In genomic region chr1:54614558-54614957, GRCh38 we compare ENCODE assay signal across 26 cellular contexts. TPM values are rescaled to one million over a fixed set of nuclear protein-coding genes. Genes with fewer than 3 reads are reported as not detected.
"Had no signal": no experiment of that assay in that cellular context is flagged by ENCODE, and none has a peak within 500 bp of the region (broad histone marks: within the 10 kb centered on the region; RNA-seq: fewer than 3 reads in every experiment).

No MANE protein-coding gene starts in this region.

- H3K4me3 Mint-ChIP-seq: activated CD4-positive, alpha-beta memory T cell treated with anti-CD3 and anti-CD28 coated beads for 36 hours; activated naive CD4-positive, alpha-beta T cell treated with anti-CD3 and anti-CD28 coated beads, Interleukin-2, amount 10 ng/mL, durations not matched to agents 7 days and 5 days; activated T-cell treated with anti-CD3 and anti-CD28 coated beads, Interleukin-2, amount 50 U/mL, for 72 hours; naive B cell; stimulated activated memory B cell treated with anti-CD40 and anti-IgM and Interleukin-4, amounts not matched to agents 10 μg/mL and 1 μg/mL and 100 μg/mL, for 72 hours had no signal

- H3K4me3 ChIP-seq: heart left ventricle, lower lobe of right lung, ovary, psoas muscle, right atrium auricular region, stomach, suprapubic skin, tibial nerve, uterus had no signal

- DNase-seq: activated CD4-positive, alpha-beta memory T cell treated with anti-CD3 and anti-CD28 coated beads for 36 hours; activated CD4-positive, alpha-beta T cell treated with anti-CD3 and anti-CD28 coated beads for 48 hours; activated effector memory CD4-positive, alpha-beta T cell treated with anti-CD3 and anti-CD28 coated beads, Interleukin-2, amount 50 U/mL, for 16 hours; activated naive CD4-positive, alpha-beta T cell treated with anti-CD3 and anti-CD28 coated beads, Interleukin-2, amount 10 ng/mL, durations not matched to agents 7 days and 5 days; activated T-cell treated with anti-CD3 and anti-CD28 coated beads, Interleukin-2, amount 50 U/mL, for 72 hours; cerebellar nuclear complex; cortex of kidney; heart left ventricle; islet precursor cell; lower lobe of right lung; mesendoderm; naive B cell; psoas muscle; stimulated activated CD4-positive, alpha-beta T cell treated with anti-CD3 and anti-CD28 coated beads, Interleukin-2, amount 100 ng/mL, for 24 hours; stomach had no signal

- H3K27ac Mint-ChIP-seq: activated CD4-positive, alpha-beta memory T cell treated with anti-CD3 and anti-CD28 coated beads for 36 hours; activated naive CD4-positive, alpha-beta T cell treated with anti-CD3 and anti-CD28 coated beads, Interleukin-2, amount 10 ng/mL, durations not matched to agents 7 days and 5 days; activated T-cell treated with anti-CD3 and anti-CD28 coated beads, Interleukin-2, amount 50 U/mL, for 72 hours; stimulated activated memory B cell treated with anti-CD40 and anti-IgM and Interleukin-4, amounts not matched to agents 10 μg/mL and 1 μg/mL and 100 μg/mL, for 72 hours had no signal

- ATAC-seq: activated T-cell treated with anti-CD3 and anti-CD28 coated beads, Interleukin-2, amount 50 U/mL, for 72 hours; lower lobe of right lung; psoas muscle; stimulated activated memory B cell treated with anti-CD40 and anti-IgM and Interleukin-4, amounts not matched to agents 10 μg/mL and 1 μg/mL and 100 μg/mL, for 72 hours had no signal

- H3K4me1 Mint-ChIP-seq: activated naive CD4-positive, alpha-beta T cell treated with anti-CD3 and anti-CD28 coated beads, Interleukin-2, amount 10 ng/mL, durations not matched to agents 7 days and 5 days; naive B cell had no signal

- H3K36me3 ChIP-seq: lower lobe of right lung, ovary, right atrium auricular region, suprapubic skin, tibial nerve, uterus had no signal

- H3K9me3 ChIP-seq: heart left ventricle, lower lobe of right lung, ovary, psoas muscle, right atrium auricular region, stomach, suprapubic skin, tibial nerve, uterus had no signal

- H3K9me3 Mint-ChIP-seq: activated CD4-positive, alpha-beta memory T cell treated with anti-CD3 and anti-CD28 coated beads for 36 hours; activated naive CD4-positive, alpha-beta T cell treated with anti-CD3 and anti-CD28 coated beads, Interleukin-2, amount 10 ng/mL, durations not matched to agents 7 days and 5 days; activated T-cell treated with anti-CD3 and anti-CD28 coated beads, Interleukin-2, amount 50 U/mL, for 72 hours; naive B cell; stimulated activated memory B cell treated with anti-CD40 and anti-IgM and Interleukin-4, amounts not matched to agents 10 μg/mL and 1 μg/mL and 100 μg/mL, for 72 hours had no signal

- H3K36me3 Mint-ChIP-seq: activated CD4-positive, alpha-beta memory T cell treated with anti-CD3 and anti-CD28 coated beads for 36 hours; activated naive CD4-positive, alpha-beta T cell treated with anti-CD3 and anti-CD28 coated beads, Interleukin-2, amount 10 ng/mL, durations not matched to agents 7 days and 5 days; naive B cell; stimulated activated memory B cell treated with anti-CD40 and anti-IgM and Interleukin-4, amounts not matched to agents 10 μg/mL and 1 μg/mL and 100 μg/mL, for 72 hours had no signal

- H3K4me1 ChIP-seq: lower lobe of right lung, psoas muscle, right atrium auricular region, tibial nerve, uterus had no signal

- H3K27ac ChIP-seq: lower lobe of right lung, ovary, psoas muscle, right atrium auricular region, stomach, suprapubic skin, tibial nerve, uterus had no signal

RNA-seq across cellular contexts. Expression of gene FAM151A, which starts 8.8 kb away (rescaled TPM):
- total RNA-seq: activated CD4-positive, alpha-beta memory T cell treated with anti-CD3 and anti-CD28 coated beads for 36 hours; activated T-cell treated with anti-CD3 and anti-CD28 coated beads, Interleukin-2, amount 50 U/mL, for 72 hours; epithelial cell of proximal tubule; fibroblast of villous mesenchyme; lower lobe of right lung; mucosa of gallbladder; ovary; psoas muscle; skeletal muscle tissue; T-helper 2 cell treated with Interferon-gamma antibody and Interleukin-4, amounts not matched to agents 100 ng/mL and 5 ng/mL, for 36 hours; tibial nerve; uterus had no signal

RNA-seq across cellular contexts. Expression of gene MROH7, which starts 27.0 kb away (rescaled TPM):
- total RNA-seq: epithelial cell of proximal tubule had no signal
